In the genomic region with DNA sequence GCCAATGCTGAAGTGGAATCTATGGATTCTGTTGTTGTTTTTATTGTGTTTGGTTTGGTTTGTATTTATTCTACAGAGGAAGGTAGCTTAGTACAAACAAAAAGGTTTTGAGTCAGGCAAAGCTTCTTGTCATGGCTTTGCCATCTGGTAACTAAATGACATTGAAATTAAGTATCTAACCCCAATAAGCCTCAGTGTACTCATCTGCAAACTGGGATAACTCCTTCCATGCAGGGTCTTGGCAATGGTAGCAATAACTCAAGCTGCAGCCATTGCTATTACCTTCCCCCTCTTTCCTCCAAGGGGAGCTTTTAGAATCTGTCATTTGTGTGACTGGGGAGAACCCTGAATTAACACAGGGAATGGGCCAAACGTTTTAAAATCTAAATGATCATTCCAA, we compare ENCODE assay signal across 21 cellular contexts.
"Had no signal": no experiment of that assay in that cellular context is flagged by ENCODE, and none has a peak within 500 bp of the region (broad histone marks: within the 10 kb centered on the region; RNA-seq: fewer than 3 reads in every experiment).

No MANE protein-coding gene starts in this region.

- H3K9me3 ChIP-seq: sigmoid colon, spleen had no signal

- H3K4me1 ChIP-seq: sigmoid colon, spleen had no signal

- H3K4me3 Mint-ChIP-seq: activated CD8-positive, alpha-beta T cell treated with anti-CD3 and anti-CD28 coated beads, Interleukin-2, amount 10 ng/mL, durations not matched to agents 7 days and 5 days; brain; dendritic cell treated with granulocyte-macrophage colony-stimulating factor and Interleukin-4, amounts not matched to agents 40 ng/mL and 50 ng/mL, for 4 days; neural crest cell; T-cell; T-helper 2 cell treated with Interferon-gamma antibody and Interleukin-4, amounts not matched to agents 5 μg/mL and 100 μg/mL, for 36 hours had no signal

- H3K27me3 Mint-ChIP-seq: dendritic cell treated with granulocyte-macrophage colony-stimulating factor and Interleukin-4, amounts not matched to agents 40 ng/mL and 50 ng/mL, for 4 days had no signal

- H3K27ac ChIP-seq: sigmoid colon, spleen, VCaP had no signal

- H3K27me3 ChIP-seq: sigmoid colon, spleen had no signal

- H3K36me3 ChIP-seq: sigmoid colon, spleen had no signal

- DNase-seq: activated CD4-positive, alpha-beta T cell treated with anti-CD3 and anti-CD28 coated beads, Interleukin-2, amount 50 U/mL, for 1 hour; activated CD4-positive, CD25-positive, alpha-beta regulatory T cell treated with anti-CD3 and anti-CD28 coated beads, Interleukin-2, amount 50 U/mL, for 72 hours; activated CD8-positive, alpha-beta T cell treated with anti-CD3 and anti-CD28 coated beads, Interleukin-2, amount 10 ng/mL, durations not matched to agents 7 days and 5 days; aorta; effector CD4-positive, alpha-beta T cell; erythroblast; foreskin melanocyte; hippocampal formation; mammary epithelial cell; posterior cingulate gyrus; sigmoid colon; spleen; stimulated activated CD4-positive, alpha-beta T cell treated with anti-CD3 and anti-CD28 coated beads, Interleukin-4, amount 100 ng/mL, for 1 hour; stimulated activated naive CD4-positive, alpha-beta T cell treated with Interleukin-2 at 50 U/mL for 16 hours; T-cell had no signal

- H3K4me3 ChIP-seq: sigmoid colon, spleen had no signal

- H3K4me1 Mint-ChIP-seq: T-cell had no signal

- H3K9me3 Mint-ChIP-seq: activated naive CD4-positive, alpha-beta T cell treated with anti-CD3 and anti-CD28 coated beads, Interleukin-2, amount 50 U/mL, for 72 hours; brain; dendritic cell treated with granulocyte-macrophage colony-stimulating factor and Interleukin-4, amounts not matched to agents 40 ng/mL and 50 ng/mL, for 4 days; neural crest cell; T-cell; T-helper 2 cell treated with Interferon-gamma antibody and Interleukin-4, amounts not matched to agents 5 μg/mL and 100 μg/mL, for 36 hours had no signal

- H3K36me3 Mint-ChIP-seq: activated naive CD4-positive, alpha-beta T cell treated with anti-CD3 and anti-CD28 coated beads, Interleukin-2, amount 50 U/mL, for 72 hours; brain; T-cell had no signal

- H3K27ac Mint-ChIP-seq: activated CD8-positive, alpha-beta T cell treated with anti-CD3 and anti-CD28 coated beads, Interleukin-2, amount 10 ng/mL, durations not matched to agents 7 days and 5 days; activated naive CD4-positive, alpha-beta T cell treated with anti-CD3 and anti-CD28 coated beads, Interleukin-2, amount 50 U/mL, for 72 hours; brain; dendritic cell treated with granulocyte-macrophage colony-stimulating factor and Interleukin-4, amounts not matched to agents 40 ng/mL and 50 ng/mL, for 4 days; T-cell; T-helper 2 cell treated with Interferon-gamma antibody and Interleukin-4, amounts not matched to agents 5 μg/mL and 100 μg/mL, for 36 hours had no signal
